In genomic region chrX:11768039-11768438, GRCh38 we compare ENCODE assay signal across 12 cellular contexts. TPM values are rescaled to one million over a fixed set of nuclear protein-coding genes. Genes with fewer than 3 reads are reported as not detected.
DNase-seq lines count a peak whose midpoint lies in the region; ATAC-seq lines count a peak whose summit lies in the region.
"Had no signal": no experiment of that assay in that cellular context is flagged by ENCODE, and none has a peak within 500 bp of the region (broad histone marks: within the 10 kb centered on the region; RNA-seq: fewer than 3 reads in every experiment).

No MANE protein-coding gene starts in this region.

- POLR2A ChIA-PET in naive thymus-derived CD4-positive, alpha-beta T cell (lab: Charles Lee): interaction anchor here (1.4 to 7.4 kb wide), 2 partner anchors 10 to 58 kb away, joined by 4 to 40 read pairs; partner anchors contain the start of gene MSL3

- intact Hi-C loops in naive thymus-derived CD4-positive, alpha-beta T cell (cut with micrococcal nuclease): loop anchor here (5.0 to 10.0 kb wide), 3 partner anchors 1751 to 1967 kb away; partner anchors contain the start of genes OFD1 (in 1 of the 2), TCEANC (in 1 of the 2) and TRAPPC2 (in 1 of the 2)

- H3K4me1 ChIP-seq in naive thymus-derived CD4-positive, alpha-beta T cell (ENCODE audit: control insufficient read depth in 2 of 2, insufficient read depth in 2 of 2, low read length in 2 of 2): peaks cover 18 to 41% of the 10 kb centered on the region in 2 donors
- H3K4me1 ChIP-seq: SJSA1 had no signal

- peaks cover 12 to 25% (median 14%) of the 10 kb centered on the region in 3 experiments for H3K36me3 ChIP-seq in naive thymus-derived CD4-positive, alpha-beta T cell (ENCODE audit: control insufficient read depth in 2 of 3, insufficient read depth in 3 of 3, low read length in 3 of 3)

- H3K27me3 ChIP-seq in naive thymus-derived CD4-positive, alpha-beta T cell (ENCODE audit: control insufficient read depth in 2 of 2, insufficient read depth in 2 of 2, low read length in 2 of 2): no peaks in the 10 kb centered on the region
- H3K27me3 ChIP-seq: SJSA1 had no signal

- no peak overlapping the region for H3K4me3 ChIP-seq in naive thymus-derived CD4-positive, alpha-beta T cell (ENCODE audit: low read length)
- H3K4me3 ChIP-seq: SJSA1 had no signal

- H3K4me3 Mint-ChIP-seq in naive thymus-derived CD4-positive, alpha-beta T cell: peak overlapping the region in 6 of 10 donors; percentile 6 to 89 (median 30)

- CTCF ChIA-PET in naive thymus-derived CD4-positive, alpha-beta T cell (lab: Charles Lee): interaction anchor here (5.0 kb wide), 1 partner anchor 10 kb away, joined by 22 read pairs; the partner anchor contains the start of gene MSL3

- H3K27ac Mint-ChIP-seq in naive thymus-derived CD4-positive, alpha-beta T cell: peak overlapping the region; percentile 60 to 100 (median 91)

- H3K9me3 ChIP-seq in naive thymus-derived CD4-positive, alpha-beta T cell (ENCODE audit: control insufficient read depth in 2 of 3, low read length in 3 of 3): no peaks in the 10 kb centered on the region
- H3K9me3 ChIP-seq: SJSA1 had no signal

- peaks cover 8 to 55% (median 35%) of the 10 kb centered on the region in 5 donors for H3K36me3 Mint-ChIP-seq in naive thymus-derived CD4-positive, alpha-beta T cell

- H3K4me1 Mint-ChIP-seq in naive thymus-derived CD4-positive, alpha-beta T cell: peaks cover 23 to 68% (median 55%) of the 10 kb centered on the region in 7 donors

- DNase-seq in activated CD4-positive, alpha-beta T cell treated with anti-CD3 and anti-CD28 coated beads for 48 hours: peak; percentile 20
- DNase-seq in activated CD4-positive, alpha-beta T cell treated with anti-CD3 and anti-CD28 coated beads for 1 hour: no peak
- DNase-seq in naive thymus-derived CD4-positive, alpha-beta T cell: no peak
- DNase-seq in NCI-H345 treated with DMSO at 0.1 percent for 48 hours (lab: John Stamatoyannopoulos, UW; ENCODE audit: unreplicated experiment) (no peak), NCI-H1694 treated with DMSO at 0.1 percent for 48 hours (lab: John Stamatoyannopoulos, UW) (no peak)
- DNase-seq: activated effector memory CD4-positive, alpha-beta T cell treated with Interleukin-2 at 50 U/mL for 16 hours had no signal

- H3K9me3 Mint-ChIP-seq in naive thymus-derived CD4-positive, alpha-beta T cell: peaks cover 0 to 2% (median 0%) of the 10 kb centered on the region in 11 donors

- ATAC-seq in HG02571 (IDR thresholded peaks at IDR 0.05; ENCODE audit: unreplicated experiment) (peak; percentile 64), HG03575 (IDR thresholded peaks at IDR 0.05; ENCODE audit: extremely low read depth, insufficient number of reproducible peaks, low FRiP score, unreplicated experiment) (peak; percentile 39), HG03025 (IDR thresholded peaks at IDR 0.05; ENCODE audit: low FRiP score, unreplicated experiment) (no peak)
- ATAC-seq in naive thymus-derived CD4-positive, alpha-beta T cell: no peak
- ATAC-seq: right cardiac atrium had no signal

- H3K27me3 Mint-ChIP-seq in naive thymus-derived CD4-positive, alpha-beta T cell: no peaks in the 10 kb centered on the region

- peak overlapping the region; percentile 93 for H3K27ac ChIP-seq in naive thymus-derived CD4-positive, alpha-beta T cell (ENCODE audit: low read depth, low read length)
- H3K27ac ChIP-seq: KMS-11, SJSA1 had no signal

RNA-seq across cellular contexts. Expression of gene MSL3, which starts 10.0 kb away (rescaled TPM):
- total RNA-seq in naive thymus-derived CD4-positive, alpha-beta T cell: 100 to 1,000 TPM in 4 of 5 experiments, 10 to 100 TPM in 1; 66.3 to 164 (median 141) TPM
- polyA plus RNA-seq in naive thymus-derived CD4-positive, alpha-beta T cell: 100 to 1,000 TPM in 1 of 2 donors, 10 to 100 TPM in 1; 76.2 to 118 TPM

Comparison
In these comparisons a context has a peak if more than half of its experiments do, and no peak if none do; other contexts are left out.
1. ATAC-seq: peak in HG02571 (single experiment) and HG03575 (single experiment); none in naive thymus-derived CD4-positive, alpha-beta T cell (single experiment) and HG03025 (single experiment).